24 cellular contexts compared by ENCODE assay signal in genomic region chrX:134146493-134146892, GRCh38.
"Had no signal": no experiment of that assay in that cellular context is flagged by ENCODE, and none has a peak within 500 bp of the region (broad histone marks: within the 10 kb centered on the region; RNA-seq: fewer than 3 reads in every experiment).

No MANE protein-coding gene starts in this region.

- FAIRE-seq: pancreas had no signal

- H3K4me2 ChIP-seq: smooth muscle cell had no signal

- H3K4me3 ChIP-seq: left ventricle myocardium inferior, lung, mucosa of descending colon, pancreas, prostate gland, smooth muscle cell, stomach, testis, thyroid gland, transverse colon, upper lobe of left lung, vagina had no signal

- H3K36me3 ChIP-seq: left ventricle myocardium inferior, pancreas, prostate gland, stomach, thyroid gland, transverse colon, upper lobe of left lung, vagina had no signal

- DNase-seq: hypothalamus; islet precursor cell; left ventricle myocardium inferior; midbrain; mucosa of descending colon; nucleus accumbens; pancreas; posterior cingulate gyrus; stimulated activated CD4-positive, alpha-beta T cell treated with anti-CD3 and anti-CD28 coated beads, Interleukin-1b, Interleukin-23, amount 100 ng/mL, for 48 hours; stimulated activated CD4-positive, alpha-beta T cell treated with anti-CD3 and anti-CD28 coated beads, Interleukin-2, amount 100 ng/mL, for 48 hours; stimulated activated CD4-positive, alpha-beta T cell treated with anti-CD3 and anti-CD28 coated beads, Interleukin-4, amount 100 ng/mL, for 4 hours; stimulated activated naive B cell treated with anti-CD40 and anti-IgM and Interleukin-4, amounts not matched to agents 10 μg/mL and 1 μg/mL and 100 μg/mL, for 72 hours; stimulated activated naive CD8-positive, alpha-beta T cell treated with anti-CD3 and anti-CD28 coated beads, Interleukin-15, Interleukin-2, amounts not matched to agents 100 U/mL and 50 U/mL, for 24 hours; stomach; testis; thyroid gland; transverse colon; upper lobe of left lung had no signal

- H3K27me3 ChIP-seq: stomach, testis, thyroid gland, transverse colon, upper lobe of left lung, vagina had no signal

- H3K9me3 ChIP-seq: left ventricle myocardium inferior, mucosa of descending colon, pancreas, prostate gland, stomach, testis, thyroid gland, transverse colon, upper lobe of left lung, vagina had no signal

- H3K27ac ChIP-seq: left ventricle myocardium inferior, pancreas, prostate gland, stomach, testis, thyroid gland, transverse colon, upper lobe of left lung, vagina had no signal

- ATAC-seq: mucosa of descending colon; naive thymus-derived CD4-positive, alpha-beta T cell; natural killer cell treated with Interleukin-12 subunit alpha and Interleukin-12 subunit beta and Interleukin-15 and Interleukin-18, amount 100 ng/mL, for 72 hours; pancreas; stimulated activated naive B cell treated with anti-CD40 and anti-IgM and Interleukin-4, amounts not matched to agents 10 μg/mL and 1 μg/mL and 100 μg/mL, for 72 hours; stimulated activated naive CD8-positive, alpha-beta T cell treated with anti-CD3 and anti-CD28 coated beads, Interleukin-15, Interleukin-2, amounts not matched to agents 100 U/mL and 50 U/mL, for 24 hours had no signal

- H3K4me1 ChIP-seq: left ventricle myocardium inferior, pancreas, prostate gland, testis, thyroid gland, transverse colon, upper lobe of left lung had no signal
